36 cellular contexts compared by ENCODE assay signal in genomic region chr11:122487669-122488068, GRCh38.
"Had no signal": no experiment of that assay in that cellular context is flagged by ENCODE, and none has a peak within 500 bp of the region (broad histone marks: within the 10 kb centered on the region; RNA-seq: fewer than 3 reads in every experiment).

No MANE protein-coding gene starts in this region.

- H3K27ac ChIP-seq: adrenal gland, body of pancreas, brain microvascular endothelial cell, breast epithelium, VCaP had no signal

- H3K27me3 ChIP-seq: adrenal gland, body of pancreas, brain microvascular endothelial cell, breast epithelium had no signal

- ATAC-seq: activated CD8-positive, alpha-beta T cell treated with anti-CD3 and anti-CD28 coated beads for 36 hours; activated naive CD4-positive, alpha-beta T cell treated with anti-CD3 and anti-CD28 coated beads, Interleukin-2, amount 50 U/mL, for 72 hours; activated T-cell treated with anti-CD3 and anti-CD28 coated beads, Interleukin-2, amount 50 U/mL, for 4 hours; activated T-cell treated with anti-CD3 and anti-CD28 coated beads, Interleukin-2, amount 50 U/mL, for 72 hours; activated T-helper 17 cell treated with anti-CD3 and anti-CD28 coated beads, Interleukin-2, amount 50 U/mL, for 72 hours; body of pancreas had no signal

- H3K9me3 ChIP-seq: body of pancreas had no signal

- DNase-seq: activated B cell treated with CpG ODN at 0.5 μM for 24 hours; activated CD4-positive, alpha-beta memory T cell treated with anti-CD3 and anti-CD28 coated beads for 36 hours; activated CD4-positive, alpha-beta T cell treated with anti-CD3 and anti-CD28 coated beads for 4 hours; activated CD4-positive, alpha-beta T cell treated with anti-CD3 and anti-CD28 coated beads, Interleukin-2, amount 10 ng/mL, durations not matched to agents 24 days and 14 days; activated CD4-positive, alpha-beta T cell treated with anti-CD3 and anti-CD28 coated beads, Interleukin-2, amount 50 U/mL, for 1 hour; activated CD4-positive, alpha-beta T cell treated with anti-CD3 and anti-CD28 coated beads, Interleukin-2, amount 50 U/mL, for 4 hours; activated CD4-positive, CD25-positive, alpha-beta regulatory T cell treated with anti-CD3 and anti-CD28 coated beads, Interleukin-2, amount 50 U/mL, for 72 hours; activated CD8-positive, alpha-beta memory T cell treated with anti-CD3 and anti-CD28 coated beads, Interleukin-2, amount 50 U/mL, for 4 hours; activated CD8-positive, alpha-beta T cell treated with anti-CD3 and anti-CD28 coated beads for 36 hours; activated effector memory CD4-positive, alpha-beta T cell treated with anti-CD3 and anti-CD28 coated beads, Interleukin-2, amount 50 U/mL, for 16 hours; activated gamma-delta T cell treated with Interleukin-2 at 50 U/mL for 16 hours; activated naive CD4-positive, alpha-beta T cell; activated naive CD4-positive, alpha-beta T cell treated with anti-CD3 and anti-CD28 coated beads for 36 hours; activated naive CD4-positive, alpha-beta T cell treated with anti-CD3 and anti-CD28 coated beads, Interleukin-2, amount 50 U/mL, for 16 hours; activated naive CD8-positive, alpha-beta T cell treated with anti-CD3 and anti-CD28 coated beads for 36 hours; activated T-cell treated with anti-CD3 and anti-CD28 coated beads for 4 hours; activated T-cell treated with anti-CD3 and anti-CD28 coated beads, Interleukin-2, amount 50 U/mL, for 1 hour; activated T-cell treated with anti-CD3 and anti-CD28 coated beads, Interleukin-2, amount 50 U/mL, for 4 hours; activated T-cell treated with anti-CD3 and anti-CD28 coated beads, Interleukin-2, amount 50 U/mL, for 72 hours; adrenal gland; amniotic stem cell; anterior cingulate cortex; body of pancreas; brain microvascular endothelial cell; caudate nucleus; SW 1271; T-helper 1 cell; T-helper 2 cell; T-helper 9 cell had no signal

- H3K4me3 Mint-ChIP-seq: activated B cell treated with CpG ODN at 0.5 μM for 24 hours; activated CD4-positive, alpha-beta memory T cell treated with anti-CD3 and anti-CD28 coated beads for 36 hours; activated CD4-positive, alpha-beta T cell treated with anti-CD3 and anti-CD28 coated beads, Interleukin-2, amount 10 ng/mL, durations not matched to agents 24 days and 14 days; activated CD8-positive, alpha-beta T cell treated with anti-CD3 and anti-CD28 coated beads for 36 hours; activated naive CD4-positive, alpha-beta T cell treated with anti-CD3 and anti-CD28 coated beads for 36 hours; activated naive CD8-positive, alpha-beta T cell treated with anti-CD3 and anti-CD28 coated beads for 36 hours; activated T-cell treated with anti-CD3 and anti-CD28 coated beads, Interleukin-2, amount 50 U/mL, for 4 hours; activated T-cell treated with anti-CD3 and anti-CD28 coated beads, Interleukin-2, amount 50 U/mL, for 72 hours; activated T-helper 1 cell treated with anti-CD3 and anti-CD28 coated beads, Interleukin-12 subunit alpha, Interleukin-12 subunit beta, Interleukin-2, Interleukin-4 antibody, amounts not matched to agents 30 ng/mL and 10 ng/mL and 1 ng/mL, durations not matched to agents 14 hours and 24 hours and 36 hours; activated T-helper 17 cell treated with anti-CD3 and anti-CD28 coated beads, Interleukin-2, amount 50 U/mL, for 72 hours; T-helper 1 cell treated with Interleukin-12 subunit alpha and Interleukin-12 subunit beta and Interleukin-4 antibody, amounts not matched to agents 30 μg/mL and 1 μg/mL, for 36 hours; T-helper 2 cell treated with Interferon-gamma antibody and Interleukin-4, amounts not matched to agents 5 μg/mL and 100 μg/mL, for 36 hours had no signal

- H3K27me3 Mint-ChIP-seq: activated CD4-positive, alpha-beta memory T cell treated with anti-CD3 and anti-CD28 coated beads for 36 hours; activated CD8-positive, alpha-beta T cell treated with anti-CD3 and anti-CD28 coated beads for 36 hours had no signal

- H3K27ac Mint-ChIP-seq: activated B cell treated with CpG ODN at 0.5 μM for 24 hours; activated CD4-positive, alpha-beta memory T cell treated with anti-CD3 and anti-CD28 coated beads for 36 hours; activated CD4-positive, alpha-beta T cell treated with anti-CD3 and anti-CD28 coated beads, Interleukin-2, amount 10 ng/mL, durations not matched to agents 24 days and 14 days; activated CD8-positive, alpha-beta T cell treated with anti-CD3 and anti-CD28 coated beads for 36 hours; activated naive CD4-positive, alpha-beta T cell treated with anti-CD3 and anti-CD28 coated beads for 36 hours; activated naive CD4-positive, alpha-beta T cell treated with anti-CD3 and anti-CD28 coated beads, Interleukin-2, amount 50 U/mL, for 72 hours; activated naive CD8-positive, alpha-beta T cell treated with anti-CD3 and anti-CD28 coated beads for 36 hours; activated T-cell treated with anti-CD3 and anti-CD28 coated beads, Interleukin-2, amount 50 U/mL, for 72 hours; activated T-helper 1 cell treated with anti-CD3 and anti-CD28 coated beads, Interleukin-12 subunit alpha, Interleukin-12 subunit beta, Interleukin-2, Interleukin-4 antibody, amounts not matched to agents 30 ng/mL and 10 ng/mL and 1 ng/mL, durations not matched to agents 14 hours and 24 hours and 36 hours; activated T-helper 17 cell treated with anti-CD3 and anti-CD28 coated beads, Interleukin-2, amount 50 U/mL, for 72 hours; T-helper 1 cell treated with Interleukin-12 subunit alpha and Interleukin-12 subunit beta and Interleukin-4 antibody, amounts not matched to agents 30 μg/mL and 1 μg/mL, for 36 hours; T-helper 2 cell treated with Interferon-gamma antibody and Interleukin-4, amounts not matched to agents 5 μg/mL and 100 μg/mL, for 36 hours had no signal

- H3K36me3 ChIP-seq: adrenal gland, brain microvascular endothelial cell, breast epithelium had no signal

- H3K36me3 Mint-ChIP-seq: activated CD4-positive, alpha-beta memory T cell treated with anti-CD3 and anti-CD28 coated beads for 36 hours; activated naive CD8-positive, alpha-beta T cell treated with anti-CD3 and anti-CD28 coated beads for 36 hours had no signal

- H3K4me1 Mint-ChIP-seq: activated B cell treated with CpG ODN at 0.5 μM for 24 hours; activated CD4-positive, alpha-beta T cell treated with anti-CD3 and anti-CD28 coated beads, Interleukin-2, amount 10 ng/mL, durations not matched to agents 24 days and 14 days; activated naive CD8-positive, alpha-beta T cell treated with anti-CD3 and anti-CD28 coated beads for 36 hours; activated T-helper 17 cell treated with anti-CD3 and anti-CD28 coated beads, Interleukin-2, amount 50 U/mL, for 72 hours had no signal

- H3K4me3 ChIP-seq: adrenal gland, body of pancreas, breast epithelium had no signal

- H3K4me1 ChIP-seq: adrenal gland, body of pancreas, breast epithelium had no signal
